In the genomic region with DNA sequence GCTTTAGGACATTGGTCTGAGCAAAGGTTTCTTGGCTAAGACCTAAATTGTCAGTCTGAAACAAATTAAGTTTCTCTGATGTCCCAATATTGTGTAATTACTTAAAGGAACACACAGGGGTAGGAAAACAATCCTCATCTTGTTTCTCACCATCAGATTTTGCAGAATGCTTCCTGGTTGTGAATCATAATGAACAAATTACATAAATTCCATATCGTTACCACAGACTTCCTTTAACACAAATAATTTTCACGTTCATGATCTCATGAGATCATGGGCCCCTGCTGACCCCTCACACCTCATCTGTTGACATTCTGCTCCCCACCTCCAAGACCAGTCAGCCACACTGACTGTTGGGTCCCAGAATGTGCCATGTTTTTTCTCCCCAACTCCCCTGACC, we compare ENCODE assay signal across 12 cellular contexts.
A peak's percentile ranks its signal among the peaks of the same experiment; 100 is the strongest.
DNase-seq lines count a peak whose midpoint lies in the region; ATAC-seq, FAIRE-seq and TF ChIP-seq lines count a peak whose summit lies in the region.
"Had no signal": no experiment of that assay in that cellular context is flagged by ENCODE, and none has a peak within 500 bp of the region (broad histone marks: within the 10 kb centered on the region; RNA-seq: fewer than 3 reads in every experiment).

No MANE protein-coding gene starts in this region.

- no peaks in the 10 kb centered on the region for H4K20me1 ChIP-seq in H1 (replicated peaks in 1 of 2; ENCODE audit: control insufficient read depth in 1 of 2, insufficient read depth in 2 of 2, low read length in 2 of 2)

- POLR2A ChIA-PET in H1 (lab: Charles Lee; ENCODE audit: partially characterized antibody): interaction anchor here (1.3 kb wide), 1 partner anchor 43 kb away, joined by 3 read pairs; no protein-coding TSS in a partner anchor

- 87% methylated on average over 2 of the region's 2 CpGs; no CpG with 5 or more reads in 1 of the 2 experiments for WGBS in H1 (ENCODE audit: extremely low coverage in 1 of 2, insufficient coverage in 1 of 2, insufficient read length in 1 of 2, insufficient replicate concordance in 2 of 2, low coverage in 1 of 2, low lambda C conversion rate in 2 of 2, missing lambda C conversion rate in 1 of 2), 2 experiments
- WGBS in mesendoderm (ENCODE audit: extremely low coverage, insufficient coverage, low lambda C conversion rate): no CpG with 5 or more reads among the region's 2 CpGs

- H3K23ac ChIP-seq in H1 (ENCODE audit: insufficient read length) (no peak overlapping the region), mesendoderm (ENCODE audit: low read length) (no peak overlapping the region)

- H4K8ac ChIP-seq in H1 (ENCODE audit: extremely low read depth, insufficient read depth, low read length): no peak overlapping the region
- H4K8ac ChIP-seq in mesendoderm (ENCODE audit: low read depth, low read length): no peak overlapping the region

- no peak for ATAC-seq in GM18520 (IDR thresholded peaks at IDR 0.05; ENCODE audit: unreplicated experiment)
- ATAC-seq: heart right ventricle; stimulated activated effector memory CD8-positive, alpha-beta T cell treated with anti-CD3 and anti-CD28 coated beads, Interleukin-12 subunit alpha, Interleukin-12 subunit beta, amount 100 ng/mL, for 72 hours had no signal

- H3K79me2 ChIP-seq in H1 (ENCODE audit: control insufficient read depth in 1 of 2, insufficient read depth in 2 of 2, low read length in 2 of 2): no peaks in the 10 kb centered on the region
- no peaks in the 10 kb centered on the region for H3K79me2 ChIP-seq in mesendoderm (ENCODE audit: control insufficient read depth, insufficient read depth, low read length)

- H3K36me3 ChIP-seq in H1 (ENCODE audit: control insufficient read depth in 2 of 4, insufficient read depth in 4 of 4, low read length in 3 of 4) (no peaks in the 10 kb centered on the region; a peak in 1 of 8 replicates), mesendoderm (ENCODE audit: control insufficient read depth, insufficient read depth, low read length) (no peaks in the 10 kb centered on the region)

- TF ChIP-seq POLR2A in H1 (IDR thresholded peaks at IDR 0.05; ENCODE audit: control extremely low read depth in 1 of 2, low read depth in 2 of 2, low read length in 2 of 2): no peak

- H3K4me2 ChIP-seq in H1 (ENCODE audit: insufficient read depth in 1 of 2, low read depth in 2 of 2, low read length in 2 of 2) (no peak overlapping the region), mesendoderm (ENCODE audit: low read length) (no peak overlapping the region)

- H2BK15ac ChIP-seq in H1 (ENCODE audit: low read length) (0 out of 2 replicates have a peak overlapping the region, but pooled peaks have one; percentile 9), mesendoderm (replicated peaks; ENCODE audit: low read depth) (no peak overlapping the region)

- peak overlapping the region; percentile 65 for H3K18ac ChIP-seq in H1 (ENCODE audit: extremely low read depth, low read length)
- peak overlapping the region; percentile 76 for H3K18ac ChIP-seq in mesendoderm (ENCODE audit: low read length)

- H3K9ac ChIP-seq in H1 (replicated peaks in 1 of 4; ENCODE audit: extremely low read depth in 1 of 4, low read depth in 3 of 4, low read length in 3 of 4) (no peak overlapping the region; a peak in 1 of 7 replicates), mesendoderm (ENCODE audit: low read length) (no peak overlapping the region)

- CTCF ChIA-PET in H1 (lab: Charles Lee; ENCODE audit: partially characterized antibody): interaction anchor here (1.2 kb wide), 2 partner anchors 13 to 34 kb away, joined by 3 read pairs; no protein-coding TSS in a partner anchor

- no peak overlapping the region for H3K56ac ChIP-seq in H1 (replicated peaks; ENCODE audit: insufficient read length, low read depth, low read length)
- H3K56ac ChIP-seq in mesendoderm (ENCODE audit: low read length): peak overlapping the region; percentile 51

- H3K23me2 ChIP-seq in H1 (ENCODE audit: low read depth, low read length): no peaks in the 10 kb centered on the region

- DNase-seq in Daoy (ENCODE audit: low read depth) (peak; percentile 69), M059J (ENCODE audit: low read depth) (peak; percentile 77), H1 (ENCODE audit: low read depth in 1 of 2, low spot score in 2 of 2) (no peak), mesendoderm (no peak), T-helper 9 cell (no peak), NAMALWA (ENCODE audit: low spot score) (no peak)
- DNase-seq in activated CD8-positive, alpha-beta memory T cell treated with anti-CD3 and anti-CD28 coated beads, Interleukin-2, amount 50 U/mL, for 4 hours: no peak
- DNase-seq: activated CD4-positive, alpha-beta T cell treated with anti-CD3 and anti-CD28 coated beads, Interleukin-2, amount 10 ng/mL, durations not matched to agents 24 days and 14 days; activated gamma-delta T cell; heart right ventricle had no signal

- no peaks in the 10 kb centered on the region for H3K9me3 ChIP-seq in H1 (ENCODE audit: insufficient read depth in 2 of 2, low read depth in 1 of 2, low read length in 1 of 2)

- no peak for TF ChIP-seq CTCF in H1 (IDR thresholded peaks at IDR 0.05; ENCODE audit: control extremely low read depth in 1 of 3, insufficient read depth in 1 of 3, low read depth in 1 of 3, low read length in 3 of 3)

- TF ChIP-seq RAD21 in H1 (IDR thresholded peaks at IDR 0.05 in 1 of 2, conservative IDR thresholded peaks at IDR 0.05 in 1 of 2; ENCODE audit: low read depth in 2 of 2, low read length in 2 of 2): no peak

- no peak overlapping the region for H3K14ac ChIP-seq in H1 (ENCODE audit: insufficient read length)

- no peak for FAIRE-seq in H1 (lab: Jason Lieb, UNC)

- H4K5ac ChIP-seq in H1 (ENCODE audit: insufficient read length, low read depth, low read length) (peak overlapping the region; percentile 18), mesendoderm (ENCODE audit: low read length) (no peak overlapping the region)

- H3K79me1 ChIP-seq in H1 (ENCODE audit: low read depth, low read length) (no peaks in the 10 kb centered on the region), mesendoderm (ENCODE audit: low read length) (no peaks in the 10 kb centered on the region)

- H3K4me3 ChIP-seq in H1 (ENCODE audit: extremely low read depth in 1 of 4, insufficient read depth in 2 of 4, low read depth in 3 of 4, low read length in 4 of 4) (no peak overlapping the region), mesendoderm (ENCODE audit: low read length) (no peak overlapping the region)
- H3K4me3 ChIP-seq: heart right ventricle had no signal

- peak overlapping the region; percentile 96 for H4K91ac ChIP-seq in H1 (replicated peaks; ENCODE audit: insufficient read length, low read length)

- H2AK5ac ChIP-seq in H1 (ENCODE audit: low read depth, low read length): peak overlapping the region; percentile 82; the same call in 1 of the 2 replicates
- H2AK5ac ChIP-seq in mesendoderm (ENCODE audit: low read length): peak overlapping the region; percentile 89

- peak overlapping the region; percentile 38; the same call in 1 of the 2 replicates for H2BK20ac ChIP-seq in H1 (ENCODE audit: low read length)

- H3K27me3 ChIP-seq in H1 (replicated peaks in 1 of 4; ENCODE audit: control insufficient read depth in 3 of 4, extremely low read depth in 1 of 4, insufficient read depth in 3 of 4, low read length in 3 of 4) (no peaks in the 10 kb centered on the region; a peak in 2 of 7 replicates), mesendoderm (ENCODE audit: insufficient read depth, low read length, poor library complexity) (no peaks in the 10 kb centered on the region)
- H3K27me3 ChIP-seq: heart right ventricle had no signal

- peaks cover 29 to 41% (median 33%) of the 10 kb centered on the region in 4 experiments for H3K4me1 ChIP-seq in H1 (replicated peaks in 1 of 4; ENCODE audit: control insufficient read depth in 3 of 4, insufficient read depth in 4 of 4, low read length in 3 of 4)
- H3K4me1 ChIP-seq in mesendoderm (ENCODE audit: control insufficient read depth, low read depth, low read length): peaks cover 19% of the 10 kb centered on the region

- H2BK5ac ChIP-seq in H1 (ENCODE audit: low read depth, low read length) (peak overlapping the region; percentile 87; the same call in 1 of the 2 replicates), mesendoderm (ENCODE audit: low read length) (peak overlapping the region; percentile 88)

- H3K4ac ChIP-seq in H1 (replicated peaks; ENCODE audit: insufficient read length, low read depth, low read length): peak overlapping the region; percentile 91
- no peak overlapping the region for H3K4ac ChIP-seq in mesendoderm (ENCODE audit: low read depth, low read length)

- H2BK120ac ChIP-seq in H1 (replicated peaks; ENCODE audit: low read depth, low read length) (peak overlapping the region; percentile 91), mesendoderm (ENCODE audit: low read depth, low read length) (peak overlapping the region; percentile 74)

- H2BK12ac ChIP-seq in H1 (ENCODE audit: low read depth, low read length): peak overlapping the region; percentile 96

- H2AFZ ChIP-seq in H1 (ENCODE audit: low read length): no peak overlapping the region

- no peak for TF ChIP-seq EP300 in H1 (IDR thresholded peaks at IDR 0.05; ENCODE audit: borderline replicate concordance in 1 of 2, low read depth in 2 of 2, low read length in 2 of 2)

- H3K27ac ChIP-seq in H1 (ENCODE audit: low read depth, low read length) (no peak overlapping the region; the same call in 1 of the 2 replicates), mesendoderm (ENCODE audit: low read depth, low read length) (peak overlapping the region; percentile 5)
- H3K27ac ChIP-seq: heart right ventricle had no signal

TF ChIP-seq in H1, 55 proteins besides CTCF, POLR2A, EP300 and RAD21:
- no peak for TF ChIP-seq TEAD4 (IDR thresholded peaks at IDR 0.05; ENCODE audit: low read depth, low read length)
- TF ChIP-seq HDAC2 (IDR thresholded peaks at IDR 0.05; ENCODE audit: borderline replicate concordance in 1 of 2, low read depth in 2 of 2, low read length in 2 of 2): no peak
- TF ChIP-seq GTF2F1 (IDR thresholded peaks at IDR 0.05; ENCODE audit: borderline replicate concordance, low read depth, low read length): no peak

Comparison
In these comparisons a context has a peak if more than half of its experiments do, and no peak if none do; other contexts are left out.
1. DNase-seq: peak in Daoy (single experiment) and M059J (single experiment); none in H1 (0 of 2), mesendoderm (single experiment), T-helper 9 cell (single experiment), activated CD8-positive, alpha-beta memory T cell treated with anti-CD3 and anti-CD28 coated beads, Interleukin-2, amount 50 U/mL, for 4 hours (single experiment) and NAMALWA (single experiment).